In the genomic region with DNA sequence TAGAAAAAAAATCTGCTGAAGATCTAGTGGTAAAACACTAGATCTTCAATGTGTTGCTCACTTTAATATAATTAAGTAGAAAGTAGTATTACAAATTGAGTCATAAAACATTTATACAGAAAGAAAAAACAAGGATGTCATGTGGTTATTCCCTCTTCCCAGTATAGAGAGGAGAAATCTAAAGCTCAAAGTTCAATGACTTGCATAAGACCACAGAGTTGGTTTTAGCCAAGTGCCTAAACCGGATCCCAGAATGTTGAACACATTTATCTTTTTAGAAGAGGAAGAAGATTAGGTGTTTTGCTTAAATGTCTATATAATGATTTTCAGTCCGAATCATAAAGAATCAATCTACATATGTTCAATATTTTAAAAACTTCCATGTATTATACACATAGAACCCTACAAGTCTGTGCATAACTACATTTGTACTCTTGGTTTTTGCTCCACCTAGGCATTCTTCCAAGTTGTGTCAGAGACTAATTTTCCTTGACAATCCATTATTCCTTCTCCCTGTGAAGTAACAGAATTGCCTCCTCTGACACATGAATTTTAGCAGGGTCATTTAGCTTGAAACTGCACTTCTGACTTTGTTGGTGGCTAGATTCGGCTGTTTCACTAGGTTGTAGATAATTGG, we compare ENCODE assay signal across 22 cellular contexts.
"Had no signal": no experiment of that assay in that cellular context is flagged by ENCODE, and none has a peak within 500 bp of the region (broad histone marks: within the 10 kb centered on the region; RNA-seq: fewer than 3 reads in every experiment).

No MANE protein-coding gene starts in this region.

- H3K27me3 ChIP-seq: heart right ventricle, ovary, spleen, suprapubic skin, tibial artery, upper lobe of right lung had no signal

- DNase-seq: activated CD4-positive, alpha-beta T cell treated with anti-CD3 and anti-CD28 coated beads for 36 hours; activated CD4-positive, alpha-beta T cell treated with anti-CD3 and anti-CD28 coated beads, Interleukin-2, amount 50 U/mL, for 4 hours; activated CD4-positive, CD25-positive, alpha-beta regulatory T cell; activated effector memory CD4-positive, alpha-beta T cell treated with Interleukin-2 at 50 U/mL for 16 hours; activated naive CD4-positive, alpha-beta T cell treated with Interleukin-2 at 50 U/mL for 16 hours; anterior cingulate cortex; endodermal cell; foreskin melanocyte; heart right ventricle; left ventricle myocardium superior; mammary epithelial cell; midbrain; naive thymus-derived CD4-positive, alpha-beta T cell; ovary; spleen; stimulated activated naive CD4-positive, alpha-beta T cell; T-cell; tibial artery; upper lobe of right lung had no signal

- H3K9me3 ChIP-seq: ovary, prostate gland, suprapubic skin, upper lobe of right lung had no signal

- H3K4me1 ChIP-seq: prostate gland, spleen, suprapubic skin, tibial artery, upper lobe of right lung had no signal

- H3K4me3 ChIP-seq: heart right ventricle, ovary, prostate gland, spleen, suprapubic skin, tibial artery, upper lobe of right lung had no signal

- H3K36me3 ChIP-seq: heart right ventricle, ovary, prostate gland, spleen, suprapubic skin, tibial artery, upper lobe of right lung had no signal

- ATAC-seq: activated CD4-positive, alpha-beta T cell treated with anti-CD3 and anti-CD28 coated beads for 36 hours; esophagus mucosa; heart right ventricle; left ventricle myocardium superior; naive thymus-derived CD4-positive, alpha-beta T cell; T-cell; upper lobe of right lung had no signal

- H3K27ac ChIP-seq: heart right ventricle, ovary, prostate gland, spleen, suprapubic skin, tibial artery, upper lobe of right lung had no signal
